ENCODE assay signal across 25 cellular contexts in genomic region chr6:111983197-111983596, GRCh38.
DNase-seq lines count a peak whose midpoint lies in the region; ATAC-seq, FAIRE-seq and TF ChIP-seq lines count a peak whose summit lies in the region.
"Had no signal": no experiment of that assay in that cellular context is flagged by ENCODE, and none has a peak within 500 bp of the region (broad histone marks: within the 10 kb centered on the region; RNA-seq: fewer than 3 reads in every experiment).

No MANE protein-coding gene starts in this region.

- no TSS peak for BruUV-seq in HepG2 (replicated peaks; lab: Mats Ljungman, UMichigan)

- TF ChIP-seq EP300 in HepG2 (IDR thresholded peaks at IDR 0.05; ENCODE audit: low read depth in 2 of 2, low read length in 2 of 2) (no peak), HepG2 (CRISPR knock-in tag; IDR thresholded peaks at IDR 0.05; ENCODE audit: borderline replicate concordance) (no peak)

- in situ Hi-C loops in HepG2 (cut with HindIII; ENCODE audit: extremely low pct_ligation_motif_present, low pct_unique_long_range_greater_than_20kb), result no loop called here

- no peak for ATAC-seq in stimulated activated naive CD8-positive, alpha-beta T cell treated with anti-CD3 and anti-CD28 coated beads, Interleukin-15, Interleukin-2, amounts not matched to agents 100 U/mL and 50 U/mL, for 24 hours
- no peak for ATAC-seq in HepG2
- ATAC-seq: foreskin keratinocyte, heart left ventricle, Panc1, upper lobe of right lung had no signal

- no peak overlapping the region for H3K4me2 ChIP-seq in HepG2 (ENCODE audit: low read depth, low read length)

- peak overlapping the region; percentile 10; the same call in 1 of the 2 replicates for H3K27ac ChIP-seq in VCaP
- H3K27ac ChIP-seq in HepG2 (ENCODE audit: extremely low read length, insufficient read depth, low read length), result no peak overlapping the region
- H3K27ac ChIP-seq: C4-2B, colonic mucosa, heart left ventricle, ovary, upper lobe of right lung had no signal

- H4K20me1 ChIP-seq in HepG2 (ENCODE audit: insufficient read depth, low read length), result no peaks in the 10 kb centered on the region

- H3K4me1 Mint-ChIP-seq in stimulated activated naive CD8-positive, alpha-beta T cell treated with anti-CD3 and anti-CD28 coated beads, Interleukin-15, Interleukin-2, amounts not matched to agents 100 ng/mL and 50 ng/mL, for 24 hours (ENCODE audit: low read depth), result peaks cover 75% of the 10 kb centered on the region
- peaks cover 60% of the 10 kb centered on the region for H3K4me1 Mint-ChIP-seq in mesothelial cell of epicardium

- TF ChIP-seq POLR2A in HepG2 (IDR thresholded peaks at IDR 0.05; ENCODE audit: insufficient read depth in 1 of 2, low read depth in 2 of 2, low read length in 2 of 2), result no peak

- TF ChIP-seq CTCF in VCaP (conservative IDR thresholded peaks at IDR 0.05) (no peak), mesothelial cell of epicardium (IDR thresholded peaks at IDR 0.05; ENCODE audit: unreplicated experiment) (no peak), HepG2 (CRISPR knock-in tag; IDR thresholded peaks at IDR 0.05) (no peak)

- no peak overlapping the region for H3K4me3 Mint-ChIP-seq in stimulated activated naive CD8-positive, alpha-beta T cell treated with anti-CD3 and anti-CD28 coated beads, Interleukin-15, Interleukin-2, amounts not matched to agents 100 ng/mL and 50 ng/mL, for 24 hours
- no peak overlapping the region for H3K4me3 Mint-ChIP-seq in mesothelial cell of epicardium

- H3K9me3 Mint-ChIP-seq in stimulated activated naive CD8-positive, alpha-beta T cell treated with anti-CD3 and anti-CD28 coated beads, Interleukin-15, Interleukin-2, amounts not matched to agents 100 ng/mL and 50 ng/mL, for 24 hours, result peaks cover 12% of the 10 kb centered on the region
- no peaks in the 10 kb centered on the region for H3K9me3 Mint-ChIP-seq in mesothelial cell of epicardium

- H3K27ac Mint-ChIP-seq in stimulated activated naive CD8-positive, alpha-beta T cell treated with anti-CD3 and anti-CD28 coated beads, Interleukin-15, Interleukin-2, amounts not matched to agents 100 ng/mL and 50 ng/mL, for 24 hours, result peak overlapping the region; percentile 45
- peak overlapping the region; percentile 90 for H3K27ac Mint-ChIP-seq in mesothelial cell of epicardium

- no peaks in the 10 kb centered on the region for H3K36me3 ChIP-seq in HepG2 (replicated peaks in 1 of 2; ENCODE audit: control insufficient read depth in 1 of 2, insufficient read depth in 2 of 2, low read length in 2 of 2)
- H3K36me3 ChIP-seq: colonic mucosa, heart left ventricle, ovary, upper lobe of right lung had no signal

- H2AFZ ChIP-seq in HepG2 (ENCODE audit: low read length), result no peak overlapping the region

- H3K9me3 ChIP-seq in HepG2 (ENCODE audit: low read length), result no peaks in the 10 kb centered on the region
- H3K9me3 ChIP-seq: colonic mucosa, heart left ventricle, ovary, upper lobe of right lung had no signal

- H3K4me3 ChIP-seq in HepG2 (replicated peaks in 1 of 3; ENCODE audit: insufficient read depth in 1 of 3, low read depth in 2 of 3, low read length in 3 of 3), result no peak overlapping the region
- H3K4me3 ChIP-seq: colonic mucosa, heart left ventricle, ovary, upper lobe of right lung had no signal

- POLR2A ChIA-PET in HepG2 (lab: Yijun Ruan, JAX), result no interaction called here

- H3K36me3 Mint-ChIP-seq in stimulated activated naive CD8-positive, alpha-beta T cell treated with anti-CD3 and anti-CD28 coated beads, Interleukin-15, Interleukin-2, amounts not matched to agents 100 ng/mL and 50 ng/mL, for 24 hours (ENCODE audit: low read depth), result peaks cover 3% of the 10 kb centered on the region
- H3K36me3 Mint-ChIP-seq in mesothelial cell of epicardium, result no peaks in the 10 kb centered on the region

- FAIRE-seq in HepG2 (lab: Jason Lieb, UNC), result no peak
- FAIRE-seq: kidney had no signal

- H3K79me2 ChIP-seq in HepG2 (ENCODE audit: insufficient read depth, low read length), result no peaks in the 10 kb centered on the region

- CTCF ChIA-PET in HepG2 (lab: Yijun Ruan, JAX; ENCODE audit: low intra/inter-chr PET ratio, low total read pairs), result no interaction called here

- no peaks in the 10 kb centered on the region for H3K27me3 ChIP-seq in HepG2 (ENCODE audit: control insufficient read depth in 1 of 2, insufficient read depth in 2 of 2, low read length in 2 of 2)
- H3K27me3 ChIP-seq: colonic mucosa, foreskin keratinocyte, heart left ventricle, ovary, upper lobe of right lung had no signal

- H3K4me1 ChIP-seq in HepG2 (ENCODE audit: insufficient read depth, low read length), result no peaks in the 10 kb centered on the region
- H3K4me1 ChIP-seq: colonic mucosa had no signal

- TF ChIP-seq RAD21 in HepG2 (CRISPR knock-in tag; IDR thresholded peaks at IDR 0.05), result no peak

- DNase-seq in stimulated activated naive CD8-positive, alpha-beta T cell treated with anti-CD3 and anti-CD28 coated beads, Interleukin-15, Interleukin-2, amounts not matched to agents 100 U/mL and 50 U/mL, for 24 hours, result no peak
- DNase-seq in mesothelial cell of epicardium (ENCODE audit: low spot score in 2 of 2, unreplicated experiment in 2 of 2) (no peak), HepG2 (ENCODE audit: low spot score) (no peak), DMS 273 (lab: John Stamatoyannopoulos, UW; ENCODE audit: unreplicated experiment) (no peak), C1 segment of cervical spinal cord (lab: John Stamatoyannopoulos, UW) (no peak)
- DNase-seq: activated CD4-positive, alpha-beta T cell treated with anti-CD3 and anti-CD28 coated beads, Interleukin-2, amount 50 U/mL, for 4 hours; activated gamma-delta T cell treated with Interleukin-2 at 50 U/mL for 16 hours; colonic mucosa; effector memory CD4-positive, alpha-beta T cell; erythroblast; foreskin keratinocyte; heart left ventricle; Kasumi-1; kidney; NCI-H1092 treated with DMSO at 0.1 percent for 48 hours; NCI-H1930; NCI-H524 treated with DMSO at 0.1 percent for 48 hours; ovary; SHP77 treated with DMSO at 0.1 percent for 48 hours; stimulated activated CD8-positive, alpha-beta memory T cell treated with anti-CD3 and anti-CD28 coated beads, Interleukin-4, amount 100 ng/mL, for 48 hours; upper lobe of right lung had no signal

- H3K27me3 Mint-ChIP-seq in stimulated activated naive CD8-positive, alpha-beta T cell treated with anti-CD3 and anti-CD28 coated beads, Interleukin-15, Interleukin-2, amounts not matched to agents 100 ng/mL and 50 ng/mL, for 24 hours, result no peaks in the 10 kb centered on the region
- no peaks in the 10 kb centered on the region for H3K27me3 Mint-ChIP-seq in mesothelial cell of epicardium (ENCODE audit: low read depth)

- H3K9ac ChIP-seq in HepG2 (ENCODE audit: insufficient read depth, low read depth, low read length), result no peak overlapping the region

- intact Hi-C loops in HepG2 (cut with micrococcal nuclease; ENCODE audit: unreplicated experiment), result no loop called here

- WGBS in HepG2 (ENCODE audit: low lambda C conversion rate), result 46% methylated on average over 3 of the region's 3 CpGs

TF ChIP-seq in HepG2, 621 proteins besides CTCF, POLR2A, EP300 and RAD21:
- TF ChIP-seq KLF15 (CRISPR knock-in tag; IDR thresholded peaks at IDR 0.05; ENCODE audit: borderline replicate concordance) (no peak), ELF4 (CRISPR knock-in tag; IDR thresholded peaks at IDR 0.05; ENCODE audit: borderline replicate concordance) (no peak), GFI1 (CRISPR knock-in tag; IDR thresholded peaks at IDR 0.05; ENCODE audit: borderline replicate concordance) (no peak), ZNF720 (CRISPR knock-in tag; IDR thresholded peaks at IDR 0.05) (no peak), USF2 (IDR thresholded peaks at IDR 0.05; ENCODE audit: low read depth, low read length) (no peak), USF2 (CRISPR knock-in tag; IDR thresholded peaks at IDR 0.05; ENCODE audit: borderline replicate concordance) (no peak), HOXA9 (CRISPR knock-in tag; IDR thresholded peaks at IDR 0.05; ENCODE audit: borderline replicate concordance) (no peak), ZNF562 (CRISPR knock-in tag; IDR thresholded peaks at IDR 0.05; ENCODE audit: borderline replicate concordance) (no peak), TARDBP (CRISPR knock-in tag; IDR thresholded peaks at IDR 0.05) (no peak), HHEX (CRISPR knock-in tag; IDR thresholded peaks at IDR 0.05) (no peak), CBX2 (IDR thresholded peaks at IDR 0.05; ENCODE audit: low read depth, low read length) (no peak), CBX2 (CRISPR knock-in tag; IDR thresholded peaks at IDR 0.05; ENCODE audit: low read depth) (no peak), SP5 (CRISPR knock-in tag; IDR thresholded peaks at IDR 0.05; ENCODE audit: borderline replicate concordance, low read depth) (no peak), ZNF513 (CRISPR knock-in tag; conservative IDR thresholded peaks at IDR 0.05) (no peak)
TF ChIP-seq in HepG2: peak in this region for 0.
